ENCODE assay signal across 23 cellular contexts in the genomic region with DNA sequence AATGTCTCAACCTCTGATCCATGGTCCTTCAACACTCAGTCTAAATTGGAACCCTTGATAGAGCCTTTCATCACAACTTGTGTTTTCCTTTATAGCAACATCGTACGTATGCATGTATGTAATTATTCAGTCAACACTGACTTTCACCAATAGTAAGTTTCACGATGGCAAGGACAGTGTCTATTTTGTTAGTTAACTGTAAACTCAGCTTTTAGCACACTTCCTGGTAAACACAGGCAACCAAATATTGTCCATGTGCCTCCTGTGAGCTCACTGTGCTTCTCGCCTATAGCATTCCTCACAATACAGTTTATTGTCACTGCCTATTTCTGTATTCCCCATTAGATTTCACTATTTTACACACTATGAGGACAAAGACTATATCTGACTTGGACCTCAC.
"Had no signal": no experiment of that assay in that cellular context is flagged by ENCODE, and none has a peak within 500 bp of the region (broad histone marks: within the 10 kb centered on the region; RNA-seq: fewer than 3 reads in every experiment).

No MANE protein-coding gene starts in this region.

- DNase-seq: dermis blood vessel endothelial cell; dorsolateral prefrontal cortex; effector CD4-positive, alpha-beta T cell; effector memory CD4-positive, alpha-beta T cell; foreskin keratinocyte; heart left ventricle; hypothalamus; left cardiac atrium; left lung; left ventricle myocardium superior; lower lobe of right lung; mesenchymal stem cell; mucosa of descending colon; naive thymus-derived CD4-positive, alpha-beta T cell had no signal

- FAIRE-seq: colon, endothelial cell of umbilical vein, frontal cortex, islet of Langerhans, keratinocyte had no signal

- H3K9me3 ChIP-seq: esophagus muscularis mucosa, gastroesophageal sphincter, heart left ventricle, left lung, lower lobe of right lung, mucosa of descending colon had no signal

- H3K27me3 ChIP-seq: dorsolateral prefrontal cortex, esophagus muscularis mucosa, foreskin keratinocyte, gastroesophageal sphincter, heart left ventricle, hepatocyte, left lung had no signal

- H3K4me3 ChIP-seq: coronary artery, dorsolateral prefrontal cortex, esophagus muscularis mucosa, gastroesophageal sphincter, heart left ventricle, hepatocyte, left lung, lower lobe of right lung, mucosa of descending colon had no signal

- H3K36me3 ChIP-seq: esophagus muscularis mucosa, gastroesophageal sphincter, heart left ventricle, left lung, lower lobe of right lung had no signal

- H3K4me2 ChIP-seq: hepatocyte had no signal

- ATAC-seq: foreskin keratinocyte; gastroesophageal sphincter; heart left ventricle; left cardiac atrium; left lung; left ventricle myocardium superior; lower lobe of right lung; mucosa of descending colon; naive thymus-derived CD4-positive, alpha-beta T cell had no signal

- H3K79me2 ChIP-seq: hepatocyte had no signal

- H3K4me1 ChIP-seq: foreskin keratinocyte, heart left ventricle, left lung, lower lobe of right lung had no signal

- H2AFZ ChIP-seq: hepatocyte had no signal

- H3K27ac ChIP-seq: coronary artery, dorsolateral prefrontal cortex, esophagus muscularis mucosa, foreskin keratinocyte, gastroesophageal sphincter, heart left ventricle, hepatocyte, left lung, lower lobe of right lung had no signal
